10 cellular contexts compared by ENCODE assay signal in genomic region chr11:45031912-45032519, GRCh38.
DNase-seq lines count a peak whose midpoint lies in the region; ATAC-seq and TF ChIP-seq lines count a peak whose summit lies in the region.
"Had no signal": no experiment of that assay in that cellular context is flagged by ENCODE, and none has a peak within 500 bp of the region (broad histone marks: within the 10 kb centered on the region; RNA-seq: fewer than 3 reads in every experiment).

No MANE protein-coding gene starts in this region.

- no peak for DNase-seq in stimulated activated effector memory CD8-positive, alpha-beta T cell treated with anti-CD3 and anti-CD28 coated beads, Interleukin-12 subunit alpha, Interleukin-12 subunit beta, amount 100 ng/mL, for 72 hours (ENCODE audit: low spot score in 2 of 2)
- DNase-seq in natural killer cell (no peak), Caco-2 (no peak), islet precursor cell (no peak)
- no peak for DNase-seq in activated T-cell treated with anti-CD3 and anti-CD28 coated beads, Interleukin-2, amount 50 U/mL, for 4 hours
- DNase-seq: activated CD8-positive, alpha-beta T cell treated with anti-CD3 and anti-CD28 coated beads, Interleukin-2, amount 10 ng/mL, durations not matched to agents 7 days and 5 days; brain microvascular endothelial cell had no signal

- H3K4me3 ChIP-seq in Caco-2 (ENCODE audit: low read depth, low read length): no peak overlapping the region

- H3K36me3 ChIP-seq in Caco-2 (ENCODE audit: control insufficient read depth, insufficient read depth, low read length): no peaks in the 10 kb centered on the region
- H3K36me3 ChIP-seq: brain microvascular endothelial cell had no signal

- H3K9me3 Mint-ChIP-seq in stimulated activated effector memory CD8-positive, alpha-beta T cell treated with anti-CD3 and anti-CD28 coated beads, Interleukin-12 subunit alpha, Interleukin-12 subunit beta, amount 100 ng/mL, for 72 hours: no peaks in the 10 kb centered on the region
- H3K9me3 Mint-ChIP-seq in natural killer cell: no peaks in the 10 kb centered on the region
- no peaks in the 10 kb centered on the region for H3K9me3 Mint-ChIP-seq in activated T-cell treated with anti-CD3 and anti-CD28 coated beads, Interleukin-2, amount 50 U/mL, for 4 hours
- no peaks in the 10 kb centered on the region for H3K9me3 Mint-ChIP-seq in Caco-2 (ENCODE audit: unreplicated experiment)

- H3K9me3 ChIP-seq in Caco-2: no peaks in the 10 kb centered on the region

- peaks cover 0 to 8% of the 10 kb centered on the region in 2 donors for H3K27me3 Mint-ChIP-seq in natural killer cell (ENCODE audit: low read depth in 2 of 2)
- H3K27me3 Mint-ChIP-seq in activated T-cell treated with anti-CD3 and anti-CD28 coated beads, Interleukin-2, amount 50 U/mL, for 4 hours (ENCODE audit: low read depth): no peaks in the 10 kb centered on the region
- H3K27me3 Mint-ChIP-seq in Caco-2 (ENCODE audit: insufficient read depth, unreplicated experiment): peaks cover 12% of the 10 kb centered on the region

- H3K4me1 Mint-ChIP-seq in stimulated activated effector memory CD8-positive, alpha-beta T cell treated with anti-CD3 and anti-CD28 coated beads, Interleukin-12 subunit alpha, Interleukin-12 subunit beta, amount 100 ng/mL, for 72 hours: peaks cover 7% of the 10 kb centered on the region
- H3K4me1 Mint-ChIP-seq in natural killer cell (no peaks in the 10 kb centered on the region), Caco-2 (ENCODE audit: low read depth, unreplicated experiment) (no peaks in the 10 kb centered on the region)
- H3K4me1 Mint-ChIP-seq in activated T-cell treated with anti-CD3 and anti-CD28 coated beads, Interleukin-2, amount 50 U/mL, for 4 hours (ENCODE audit: low read depth): peaks cover 2% of the 10 kb centered on the region

- POLR2A ChIA-PET in Caco-2 (lab: Charles Lee): no interaction called here

- H3K27me3 ChIP-seq in Caco-2 (replicated peaks; ENCODE audit: control insufficient read depth, insufficient read depth, low read length): 0 out of 2 replicates have a peak, but pooled peaks cover 1% of the 10 kb centered on the region

- BruUV-seq in Caco-2 (replicated peaks; lab: Mats Ljungman, UMichigan): no TSS peak

- CTCF ChIA-PET in Caco-2 (lab: Charles Lee): no interaction called here

- no peak overlapping the region for H3K4me3 Mint-ChIP-seq in stimulated activated effector memory CD8-positive, alpha-beta T cell treated with anti-CD3 and anti-CD28 coated beads, Interleukin-12 subunit alpha, Interleukin-12 subunit beta, amount 100 ng/mL, for 72 hours
- no peak overlapping the region for H3K4me3 Mint-ChIP-seq in natural killer cell
- H3K4me3 Mint-ChIP-seq in activated T-cell treated with anti-CD3 and anti-CD28 coated beads, Interleukin-2, amount 50 U/mL, for 4 hours: no peak overlapping the region
- no peak overlapping the region for H3K4me3 Mint-ChIP-seq in Caco-2 (ENCODE audit: unreplicated experiment)
- H3K4me3 Mint-ChIP-seq: activated CD8-positive, alpha-beta T cell treated with anti-CD3 and anti-CD28 coated beads, Interleukin-2, amount 10 ng/mL, durations not matched to agents 7 days and 5 days had no signal

- TF ChIP-seq CTCF in natural killer cell (IDR thresholded peaks at IDR 0.05) (no peak), Caco-2 (IDR thresholded peaks at IDR 0.05; ENCODE audit: insufficient read depth in 1 of 2, low read depth in 1 of 2, low read length in 1 of 2, severe bottlenecking in 1 of 2, unreplicated experiment in 1 of 2) (no peak)

- no peaks in the 10 kb centered on the region for H3K36me3 Mint-ChIP-seq in stimulated activated effector memory CD8-positive, alpha-beta T cell treated with anti-CD3 and anti-CD28 coated beads, Interleukin-12 subunit alpha, Interleukin-12 subunit beta, amount 100 ng/mL, for 72 hours
- H3K36me3 Mint-ChIP-seq in natural killer cell: no peaks in the 10 kb centered on the region
- no peaks in the 10 kb centered on the region for H3K36me3 Mint-ChIP-seq in activated T-cell treated with anti-CD3 and anti-CD28 coated beads, Interleukin-2, amount 50 U/mL, for 4 hours (ENCODE audit: insufficient read depth)
- no peaks in the 10 kb centered on the region for H3K36me3 Mint-ChIP-seq in Caco-2 (ENCODE audit: insufficient read depth, unreplicated experiment)

- intact Hi-C loops in natural killer cell (cut with micrococcal nuclease): no loop called here
- intact Hi-C loops in Caco-2 (cut with micrococcal nuclease; ENCODE audit: unreplicated experiment): no loop called here

- no peaks in the 10 kb centered on the region for H3K4me1 ChIP-seq in Caco-2

- ATAC-seq in GM19035 (IDR thresholded peaks at IDR 0.05; ENCODE audit: unreplicated experiment): peak; percentile 92
- ATAC-seq in HG02623 (IDR thresholded peaks at IDR 0.05; ENCODE audit: unreplicated experiment): peak; percentile 90
- peak; percentile 93 for ATAC-seq in HG03575 (IDR thresholded peaks at IDR 0.05; ENCODE audit: extremely low read depth, insufficient number of reproducible peaks, low FRiP score, unreplicated experiment)
- no peak for ATAC-seq in stimulated activated effector memory CD8-positive, alpha-beta T cell treated with anti-CD3 and anti-CD28 coated beads, Interleukin-12 subunit alpha, Interleukin-12 subunit beta, amount 100 ng/mL, for 72 hours
- no peak for ATAC-seq in natural killer cell
- no peak for ATAC-seq in activated T-cell treated with anti-CD3 and anti-CD28 coated beads, Interleukin-2, amount 50 U/mL, for 4 hours
- ATAC-seq: activated CD8-positive, alpha-beta T cell treated with anti-CD3 and anti-CD28 coated beads, Interleukin-2, amount 10 ng/mL, durations not matched to agents 7 days and 5 days had no signal

- H3K27ac Mint-ChIP-seq in stimulated activated effector memory CD8-positive, alpha-beta T cell treated with anti-CD3 and anti-CD28 coated beads, Interleukin-12 subunit alpha, Interleukin-12 subunit beta, amount 100 ng/mL, for 72 hours: peak overlapping the region; percentile 4
- H3K27ac Mint-ChIP-seq in natural killer cell: no peak overlapping the region
- H3K27ac Mint-ChIP-seq in Caco-2 (ENCODE audit: unreplicated experiment): no peak overlapping the region
- H3K27ac Mint-ChIP-seq: activated CD8-positive, alpha-beta T cell treated with anti-CD3 and anti-CD28 coated beads, Interleukin-2, amount 10 ng/mL, durations not matched to agents 7 days and 5 days had no signal

Comparison
In these comparisons a context has a peak if more than half of its experiments do, and no peak if none do; other contexts are left out.
1. ATAC-seq: peak in GM19035 (single experiment), HG02623 (single experiment) and HG03575 (single experiment); none in stimulated activated effector memory CD8-positive, alpha-beta T cell treated with anti-CD3 and anti-CD28 coated beads, Interleukin-12 subunit alpha, Interleukin-12 subunit beta, amount 100 ng/mL, for 72 hours (single experiment), natural killer cell (0 of 3) and activated T-cell treated with anti-CD3 and anti-CD28 coated beads, Interleukin-2, amount 50 U/mL, for 4 hours (0 of 2).